14 cellular contexts compared by ENCODE assay signal in genomic region chr1:59565611-59566410, GRCh38.
A peak's percentile ranks its signal among the peaks of the same experiment; 100 is the strongest.
DNase-seq lines count a peak whose midpoint lies in the region; ATAC-seq and TF ChIP-seq lines count a peak whose summit lies in the region.
"Had no signal": no experiment of that assay in that cellular context is flagged by ENCODE, and none has a peak within 500 bp of the region (broad histone marks: within the 10 kb centered on the region; RNA-seq: fewer than 3 reads in every experiment).

No MANE protein-coding gene starts in this region.

- H2AFZ ChIP-seq in PC-9 = no peak overlapping the region

- BruUV-seq in PC-9 (replicated peaks; lab: Mats Ljungman, UMichigan) = no TSS peak

- TF ChIP-seq CTCF in heart right ventricle (IDR thresholded peaks at IDR 0.05) (no peak), PC-9 (conservative IDR thresholded peaks at IDR 0.05) (no peak)

- no peak overlapping the region for H3K9ac ChIP-seq in skeletal muscle tissue (ENCODE audit: low read depth in 1 of 3, low read length in 3 of 3)

- H4K20me1 ChIP-seq in PC-9 (ENCODE audit: insufficient read depth) = no peaks in the 10 kb centered on the region

- H3K4me1 ChIP-seq in SJSA1 (replicated peaks) (peaks cover 22% of the 10 kb centered on the region), heart right ventricle (peaks cover 0 to 30% (median 0%) of the 10 kb centered on the region in 9 donors), skeletal muscle tissue (ENCODE audit: control insufficient read depth in 3 of 3, insufficient read depth in 3 of 3, low read length in 3 of 3) (peaks cover 0 to 11% (median 4%) of the 10 kb centered on the region in 3 donors), PC-9 (replicated peaks; ENCODE audit: insufficient read depth) (no peaks in the 10 kb centered on the region)

- H3K4me3 ChIP-seq in SJSA1 (peak overlapping the region; percentile 9), heart right ventricle (peak overlapping the region in 1 of 10 donors; percentile 6), skeletal muscle tissue (ENCODE audit: low read length in 3 of 3) (no peak overlapping the region), PC-9 (no peak overlapping the region)
- H3K4me3 ChIP-seq: lung, SJCRH30 had no signal

- ATAC-seq in heart right ventricle = peak in 6 of 8 donors; percentile 34 to 78 (median 50)
- ATAC-seq in HG03025 (IDR thresholded peaks at IDR 0.05; ENCODE audit: low FRiP score, unreplicated experiment) = no peak

- H3K36me3 ChIP-seq in SJSA1 (no peaks in the 10 kb centered on the region), heart right ventricle (no peaks in the 10 kb centered on the region), skeletal muscle tissue (ENCODE audit: control insufficient read depth in 3 of 3, insufficient read depth in 3 of 3, low read length in 3 of 3) (no peaks in the 10 kb centered on the region), PC-9 (ENCODE audit: low read depth) (no peaks in the 10 kb centered on the region)
- H3K36me3 ChIP-seq: SJCRH30 had no signal

- WGBS in heart right ventricle, 2 donors = 74 to 80% methylated on average over 5 of the region's 5 CpGs

- no peaks in the 10 kb centered on the region for H3K79me2 ChIP-seq in PC-9 (ENCODE audit: low read depth)

- peak overlapping the region; percentile 64 for H3K27ac ChIP-seq in SJSA1
- peak overlapping the region in 5 of 10 donors; percentile 20 to 59 (median 39) for H3K27ac ChIP-seq in heart right ventricle
- H3K27ac ChIP-seq in skeletal muscle tissue (ENCODE audit: low read depth, low read length) = peak overlapping the region; percentile 23
- no peak overlapping the region for H3K27ac ChIP-seq in PC-9
- H3K27ac ChIP-seq: SJCRH30 had no signal

- no peaks in the 10 kb centered on the region for H3K9me3 ChIP-seq in SJSA1 (replicated peaks)
- H3K9me3 ChIP-seq in heart right ventricle = no peaks in the 10 kb centered on the region
- no peaks in the 10 kb centered on the region for H3K9me3 ChIP-seq in skeletal muscle tissue (ENCODE audit: control insufficient read depth in 3 of 3, low read length in 3 of 3)
- H3K9me3 ChIP-seq in PC-9 (ENCODE audit: insufficient read depth, low read depth) = no peaks in the 10 kb centered on the region

- H3F3A ChIP-seq in PC-9 (ENCODE audit: insufficient read depth, low read depth) = no peaks in the 10 kb centered on the region

- H3K4me2 ChIP-seq in PC-9 = no peak overlapping the region

- DNase-seq in Daoy (ENCODE audit: low read depth) = peak; percentile 95
- DNase-seq in SJSA1 (ENCODE audit: low read depth in 1 of 2, low spot score in 2 of 2) = peak; percentile 83 to 95
- peak in 1 of 2 donors; percentile 19 for DNase-seq in heart right ventricle
- no peak for DNase-seq in PC-9
- DNase-seq in SHP77 (lab: John Stamatoyannopoulos, UW) = no peak
- no peak for DNase-seq in stimulated activated CD4-positive, alpha-beta T cell treated with anti-CD3 and anti-CD28 coated beads, Interleukin-1b, Interleukin-23, amount 100 ng/mL, for 48 hours
- DNase-seq: activated B cell treated with CpG ODN at 0.5 μM for 24 hours; activated T-cell treated with anti-CD3 and anti-CD28 coated beads, Interleukin-2, amount 50 U/mL, for 1 hour; NCI-H1105 treated with DMSO at 0.1 percent for 48 hours; NCI-H524; SJCRH30 had no signal

- intact Hi-C loops in heart right ventricle (cut with DNase I) = loop anchor here in 1 of 10 donors (10.0 kb wide), 1 partner anchor 781 kb away; the partner anchor contains the start of gene JUN
- intact Hi-C loops in PC-9 (cut with micrococcal nuclease; ENCODE audit: unreplicated experiment) = no loop called here

- no peaks in the 10 kb centered on the region for H3K27me3 ChIP-seq in SJSA1 (replicated peaks)
- H3K27me3 ChIP-seq in heart right ventricle = no peaks in the 10 kb centered on the region
- H3K27me3 ChIP-seq in skeletal muscle tissue (ENCODE audit: control insufficient read depth in 3 of 3, insufficient read depth in 3 of 3, low read length in 3 of 3) = no peaks in the 10 kb centered on the region
- no peaks in the 10 kb centered on the region for H3K27me3 ChIP-seq in PC-9 (ENCODE audit: insufficient read depth, low read depth)
- H3K27me3 ChIP-seq: SJCRH30 had no signal

- H3K9me2 ChIP-seq in PC-9 (ENCODE audit: insufficient read depth) = no peaks in the 10 kb centered on the region

- CTCF ChIA-PET in PC-9 (lab: Charles Lee) = no interaction called here

- POLR2A ChIA-PET in PC-9 (lab: Charles Lee; ENCODE audit: unreplicated experiment) = no interaction called here

Comparison
In these comparisons a context has a peak if more than half of its experiments do, and no peak if none do; other contexts are left out.
1. DNase-seq: peak in Daoy (single experiment) and SJSA1 (2 of 2); none in PC-9 (0 of 2), SHP77 (0 of 2) and stimulated activated CD4-positive, alpha-beta T cell treated with anti-CD3 and anti-CD28 coated beads, Interleukin-1b, Interleukin-23, amount 100 ng/mL, for 48 hours (single experiment).